26 cellular contexts compared by ENCODE assay signal in the genomic region with DNA sequence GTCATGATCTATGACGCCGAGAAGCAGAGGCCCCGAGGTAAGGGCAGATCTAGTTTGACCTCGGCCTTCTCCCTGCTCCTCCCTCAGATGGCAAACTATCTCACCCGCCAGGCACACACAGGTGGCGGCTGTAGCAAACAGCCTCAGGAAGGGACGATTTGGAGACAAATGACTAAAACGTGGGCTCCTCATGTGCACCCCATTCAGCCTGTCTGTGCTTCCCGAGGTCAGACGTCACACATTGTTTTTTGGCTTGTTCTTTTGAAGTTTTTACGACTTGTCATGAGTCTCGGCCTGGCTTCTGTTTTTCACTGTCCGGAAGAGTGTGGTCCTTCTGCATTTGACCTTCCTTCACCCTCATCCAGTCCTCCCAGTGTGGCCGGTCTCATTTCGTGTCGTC. TPM values are rescaled to one million over a fixed set of nuclear protein-coding genes. Genes with fewer than 3 reads are reported as not detected.
DNase-seq lines count a peak whose midpoint lies in the region; TF ChIP-seq lines count a peak whose summit lies in the region.
"Had no signal": no experiment of that assay in that cellular context is flagged by ENCODE, and none has a peak within 500 bp of the region (broad histone marks: within the 10 kb centered on the region; RNA-seq: fewer than 3 reads in every experiment).

No MANE protein-coding gene starts in this region.

- H3K9me3 ChIP-seq in BLaER1 treated with 17β-estradiol and CSF1 and Interleukin-3, amounts not matched to agents 10 nM and 100 nM (replicated peaks in 1 of 11): no peaks in the 10 kb centered on the region
- no peaks in the 10 kb centered on the region for H3K9me3 ChIP-seq in adrenal gland (replicated peaks in 1 of 3)
- H3K9me3 ChIP-seq in Peyer's patch: no peaks in the 10 kb centered on the region
- H3K9me3 ChIP-seq: breast epithelium, pancreas, right lobe of liver had no signal

- peak in 4 of 7 donors; percentile 68 to 81 (median 75) for DNase-seq in adrenal gland
- DNase-seq in mesothelial cell of epicardium (ENCODE audit: low spot score in 2 of 2, unreplicated experiment in 2 of 2): no peak
- DNase-seq in NCI-H446 treated with DMSO at 0.1 percent for 48 hours (lab: John Stamatoyannopoulos, UW): no peak
- no peak for DNase-seq in NCI-H1105 treated with DMSO at 0.1 percent for 48 hours (lab: John Stamatoyannopoulos, UW)
- DNase-seq in Peyer's patch: no peak
- DNase-seq: activated CD4-positive, CD25-positive, alpha-beta regulatory T cell treated with anti-CD3 and anti-CD28 coated beads, Interleukin-2, amount 50 U/mL, for 72 hours; activated CD8-positive, alpha-beta T cell treated with anti-CD3 and anti-CD28 coated beads, Interleukin-2, amount 10 ng/mL, durations not matched to agents 7 days and 5 days; activated naive CD4-positive, alpha-beta T cell; activated T-cell treated with anti-CD3 and anti-CD28 coated beads, Interleukin-2, amount 50 U/mL, for 1 hour; C1 segment of cervical spinal cord; EL; head of caudate nucleus; Kasumi-1; NCI-H1048; NCI-H1930; NCI-H2227 treated with DMSO at 0.1 percent for 48 hours; NCI-H774; OCI-M1; right lobe of liver; SHP77; stimulated activated CD8-positive, alpha-beta memory T cell treated with anti-CD3 and anti-CD28 coated beads, Interleukin-4, amount 100 ng/mL, for 48 hours had no signal

- 33 to 38% (median 37%) methylated on average over 15 to 16 of the region's 16 CpGs for WGBS in adrenal gland, 4 donors

- no peak overlapping the region for H3K4me3 Mint-ChIP-seq in mesothelial cell of epicardium
- H3K4me3 Mint-ChIP-seq: activated CD8-positive, alpha-beta T cell treated with anti-CD3 and anti-CD28 coated beads, Interleukin-2, amount 10 ng/mL, durations not matched to agents 7 days and 5 days; naive thymus-derived CD8-positive, alpha-beta T cell had no signal

- no peaks in the 10 kb centered on the region for H3K27me3 ChIP-seq in BLaER1 treated with 17β-estradiol and CSF1 and Interleukin-3, amounts not matched to agents 10 nM and 100 nM
- H3K27me3 ChIP-seq in adrenal gland: no peaks in the 10 kb centered on the region
- no peaks in the 10 kb centered on the region for H3K27me3 ChIP-seq in Peyer's patch
- H3K27me3 ChIP-seq: breast epithelium, pancreas, right lobe of liver had no signal

- H3K36me3 Mint-ChIP-seq in mesothelial cell of epicardium: peaks cover 22% of the 10 kb centered on the region

- peaks cover 96 to 100% (median 99%) of the 10 kb centered on the region in 11 experiments for H4K20me1 ChIP-seq in BLaER1 treated with 17β-estradiol and CSF1 and Interleukin-3, amounts not matched to agents 10 nM and 100 nM

- H3K27me3 Mint-ChIP-seq in mesothelial cell of epicardium (ENCODE audit: low read depth): no peaks in the 10 kb centered on the region
- H3K27me3 Mint-ChIP-seq: naive thymus-derived CD8-positive, alpha-beta T cell had no signal

- intact Hi-C loops in adrenal gland (cut with DNase I): no loop called here

- peaks cover 79 to 96% (median 87%) of the 10 kb centered on the region in 11 experiments for H3K36me3 ChIP-seq in BLaER1 treated with 17β-estradiol and CSF1 and Interleukin-3, amounts not matched to agents 10 nM and 100 nM
- peaks cover 0 to 66% of the 10 kb centered on the region in 2 donors for H3K36me3 ChIP-seq in adrenal gland (replicated peaks in 1 of 2)
- H3K36me3 ChIP-seq in Peyer's patch: peaks cover 0 to 88% (median 0%) of the 10 kb centered on the region in 3 donors
- H3K36me3 ChIP-seq: breast epithelium had no signal

- H3K4me3 ChIP-seq in BLaER1 treated with 17β-estradiol and CSF1 and Interleukin-3, amounts not matched to agents 10 nM and 100 nM: no peak overlapping the region
- H3K4me3 ChIP-seq in adrenal gland (no peak overlapping the region), Peyer's patch (no peak overlapping the region)
- H3K4me3 ChIP-seq: breast epithelium, coronary artery, pancreas, right lobe of liver had no signal

- H3K4me2 ChIP-seq in BLaER1 treated with 17β-estradiol and CSF1 and Interleukin-3, amounts not matched to agents 10 nM and 100 nM: peak overlapping the region in 9 of 11 experiments; percentile 39 to 83 (median 78); a peak in 8 of 22 replicates

- peaks cover 17% of the 10 kb centered on the region for H3K4me1 Mint-ChIP-seq in mesothelial cell of epicardium

- peak overlapping the region in 7 of 11 experiments; percentile 11 to 53 (median 44); a peak in 8 of 22 replicates for H3K9ac ChIP-seq in BLaER1 treated with 17β-estradiol and CSF1 and Interleukin-3, amounts not matched to agents 10 nM and 100 nM

- peak overlapping the region; percentile 30 for H3K27ac Mint-ChIP-seq in mesothelial cell of epicardium
- H3K27ac Mint-ChIP-seq: activated CD8-positive, alpha-beta T cell treated with anti-CD3 and anti-CD28 coated beads, Interleukin-2, amount 10 ng/mL, durations not matched to agents 7 days and 5 days; naive thymus-derived CD8-positive, alpha-beta T cell had no signal

- 0 out of 22 replicates have a peak overlapping the region, but pooled peaks of 1 of the 11 experiments have one; percentile 0 for H3K27ac ChIP-seq in BLaER1 treated with 17β-estradiol and CSF1 and Interleukin-3, amounts not matched to agents 10 nM and 100 nM
- H3K27ac ChIP-seq in adrenal gland: peak overlapping the region; percentile 50 to 86 (median 65)
- H3K27ac ChIP-seq in Peyer's patch: no peak overlapping the region
- H3K27ac ChIP-seq: coronary artery, pancreas had no signal

- no peak for TF ChIP-seq CTCF in adrenal gland (IDR thresholded peaks at IDR 0.05)
- TF ChIP-seq CTCF in mesothelial cell of epicardium (IDR thresholded peaks at IDR 0.05; ENCODE audit: unreplicated experiment): no peak
- no peak for TF ChIP-seq CTCF in Peyer's patch (IDR thresholded peaks at IDR 0.05)

- TF ChIP-seq POLR2A in adrenal gland (IDR thresholded peaks at IDR 0.05): peak in 1 of 2 donors; percentile 22
- TF ChIP-seq POLR2A in Peyer's patch (IDR thresholded peaks at IDR 0.05): no peak

- H3K4me1 ChIP-seq in BLaER1 treated with 17β-estradiol and CSF1 and Interleukin-3, amounts not matched to agents 10 nM and 100 nM: peaks cover 45 to 63% (median 56%) of the 10 kb centered on the region in 10 experiments
- H3K4me1 ChIP-seq in adrenal gland (replicated peaks in 1 of 2) (peaks cover under 1 to 41% of the 10 kb centered on the region in 2 donors), Peyer's patch (peaks cover 0 to 25% (median 1%) of the 10 kb centered on the region in 4 donors)

- H3K9me3 Mint-ChIP-seq in mesothelial cell of epicardium: no peaks in the 10 kb centered on the region
- H3K9me3 Mint-ChIP-seq: naive thymus-derived CD8-positive, alpha-beta T cell had no signal

RNA-seq across cellular contexts. Expression of gene DAZAP1, which starts 15.0 kb away (rescaled TPM):
- total RNA-seq in adrenal gland: 10 to 100 TPM; 11.5 to 87.5 (median 43.8) TPM
- 100 to 1,000 TPM in 1 of 3 donors, 10 to 100 TPM in 2; 60.0 to 117 (median 77.5) TPM for polyA plus RNA-seq in adrenal gland
- total RNA-seq in mesothelial cell of epicardium: 130 to 134 TPM (median 131 TPM) in 3 replicates
- 10 to 100 TPM; 37.5 to 90.9 (median 58.2) TPM for total RNA-seq in Peyer's patch

RNA-seq across cellular contexts. Expression of gene RPS15, which starts 15.8 kb away (rescaled TPM):
- total RNA-seq in adrenal gland (1,000 to 10,000 TPM in 6 of 8 donors, 100 to 1,000 TPM in 2; 929 to 3,934 (median 1,829) TPM), mesothelial cell of epicardium (1,014 to 1,040 TPM (median 1,034 TPM) in 3 replicates), Peyer's patch (1,000 to 10,000 TPM; 1,044 to 1,915 (median 1,354) TPM)
- polyA plus RNA-seq in adrenal gland: 1,000 to 10,000 TPM in 2 of 3 donors, 100 to 1,000 TPM in 1; 471 to 4,071 (median 2,224) TPM

RNA-seq across cellular contexts. Expression of gene GAMT, which starts 21.0 kb away (rescaled TPM):
- total RNA-seq in adrenal gland (10 to 100 TPM; 14.8 to 96.9 (median 36.3) TPM), mesothelial cell of epicardium (41.5 to 44.5 TPM (median 42.6 TPM) in 3 replicates), Peyer's patch (1 to 10 TPM in 2 of 4 donors, not detected in 2; 2.5 to 3.1 TPM)
- polyA plus RNA-seq in adrenal gland: 10 to 100 TPM in 2 of 3 donors, 1 to 10 TPM in 1; 7.4 to 84.5 (median 74.2) TPM

RNA-seq across cellular contexts. Expression of gene APC2, which starts 27.6 kb away (rescaled TPM):
- total RNA-seq in adrenal gland: 1 to 10 TPM in 3 of 8 donors, under 1 TPM in 5; 0.06 to 6.9 (median 0.32) TPM
- polyA plus RNA-seq in adrenal gland: 10 to 100 TPM in 1 of 3 donors, under 1 TPM in 2; 0.71 to 12.9 (median 0.82) TPM
- total RNA-seq in mesothelial cell of epicardium: 2.3 to 2.8 TPM (median 2.4 TPM) in 3 replicates
- under 1 TPM in 3 of 4 donors, not detected in 1; 0.18 to 0.76 (median 0.27) TPM for total RNA-seq in Peyer's patch
- total RNA-seq: activated CD8-positive, alpha-beta T cell treated with anti-CD3 and anti-CD28 coated beads, Interleukin-2, amount 10 ng/mL, durations not matched to agents 7 days and 5 days had no signal
- polyA plus RNA-seq: naive thymus-derived CD8-positive, alpha-beta T cell had no signal

RNA-seq across cellular contexts. Expression of gene NDUFS7, which starts 38.7 kb away (rescaled TPM):
- total RNA-seq in adrenal gland: 100 to 1,000 TPM; 128 to 286 (median 157) TPM
- 100 to 1,000 TPM in 2 of 3 donors, 1 to 10 TPM in 1; 4.7 to 267 (median 134) TPM for polyA plus RNA-seq in adrenal gland
- total RNA-seq in mesothelial cell of epicardium: 52.2 to 56.8 TPM (median 55.9 TPM) in 3 replicates
- total RNA-seq in Peyer's patch: 100 to 1,000 TPM in 3 of 4 donors, 10 to 100 TPM in 1; 99.9 to 165 (median 156) TPM

Comparison
In these comparisons a context has a peak if more than half of its experiments do, and no peak if none do; other contexts are left out.
1. H3K27ac ChIP-seq: peak in adrenal gland (5 of 5); none in Peyer's patch (0 of 4).
2. DNase-seq: peak in adrenal gland (4 of 7); none in mesothelial cell of epicardium (0 of 2), NCI-H446 treated with DMSO at 0.1 percent for 48 hours (single experiment), NCI-H1105 treated with DMSO at 0.1 percent for 48 hours (single experiment) and Peyer's patch (0 of 3).